ENCODE assay signal across 19 cellular contexts in the genomic region with DNA sequence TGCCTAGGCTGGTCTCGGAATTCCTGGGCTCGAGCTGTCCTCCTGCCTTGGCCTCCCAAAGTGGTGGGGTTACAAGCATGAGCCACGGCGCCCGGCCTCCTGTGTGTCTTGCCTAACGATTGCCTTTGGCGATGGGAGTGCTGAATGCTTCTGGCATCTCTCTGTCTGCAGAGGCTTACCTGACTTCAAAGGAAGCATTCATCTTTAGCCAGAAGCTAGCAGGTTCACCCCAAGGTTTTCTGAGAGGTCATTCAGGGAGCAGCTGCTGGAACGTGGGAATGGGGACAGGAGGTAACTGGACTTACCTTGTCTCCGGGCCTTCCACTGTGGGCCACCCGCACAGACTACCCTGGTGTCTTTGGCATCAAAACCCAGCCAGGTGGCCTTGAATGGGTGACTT. TPM values are rescaled to one million over a fixed set of nuclear protein-coding genes. Genes with fewer than 3 reads are reported as not detected.
A peak's percentile ranks its signal among the peaks of the same experiment; 100 is the strongest.
DNase-seq lines count a peak whose midpoint lies in the region; ATAC-seq and TF ChIP-seq lines count a peak whose summit lies in the region.
"Had no signal": no experiment of that assay in that cellular context is flagged by ENCODE, and none has a peak within 500 bp of the region (broad histone marks: within the 10 kb centered on the region; RNA-seq: fewer than 3 reads in every experiment).

No MANE protein-coding gene starts in this region.

- ATAC-seq in stimulated activated effector memory CD8-positive, alpha-beta T cell treated with anti-CD3 and anti-CD28 coated beads, Interleukin-12 subunit alpha, Interleukin-12 subunit beta, amount 100 ng/mL, for 72 hours, result no peak
- no peak for ATAC-seq in GM19463 (IDR thresholded peaks at IDR 0.05; ENCODE audit: unreplicated experiment)
- no peak for ATAC-seq in HG03045 (IDR thresholded peaks at IDR 0.05; ENCODE audit: unreplicated experiment)

- no TSS peak for BruUV-seq in OCI-LY7 (replicated peaks; lab: Mats Ljungman, UMichigan)

- H4K20me1 ChIP-seq in BLaER1 treated with 17β-estradiol and CSF1 and Interleukin-3, amounts not matched to agents 10 nM and 100 nM, result peaks cover 0 to 45% (median 0%) of the 10 kb centered on the region in 11 experiments; a peak in 5 of 22 replicates
- H4K20me1 ChIP-seq in OCI-LY7 (ENCODE audit: insufficient read depth, low read length), result no peaks in the 10 kb centered on the region; the same call in 1 of the 2 replicates

- H3K4me1 Mint-ChIP-seq in stimulated activated effector memory CD8-positive, alpha-beta T cell treated with anti-CD3 and anti-CD28 coated beads, Interleukin-12 subunit alpha, Interleukin-12 subunit beta, amount 100 ng/mL, for 72 hours, result peaks cover 56% of the 10 kb centered on the region

- H3K36me3 ChIP-seq in BLaER1 treated with 17β-estradiol and CSF1 and Interleukin-3, amounts not matched to agents 10 nM and 100 nM, result peaks cover 0 to 10% (median 0%) of the 10 kb centered on the region in 11 experiments; a peak in 1 of 22 replicates
- peaks cover 85% of the 10 kb centered on the region for H3K36me3 ChIP-seq in OCI-LY7 (ENCODE audit: insufficient read depth, low read length)
- H3K36me3 ChIP-seq: HAP-1 had no signal

- H3K9me2 ChIP-seq in OCI-LY7 (ENCODE audit: insufficient read depth, low read length), result no peaks in the 10 kb centered on the region
- H3K9me2 ChIP-seq: SK-N-SH had no signal

- H3K9me3 ChIP-seq in BLaER1 treated with 17β-estradiol and CSF1 and Interleukin-3, amounts not matched to agents 10 nM and 100 nM (replicated peaks in 1 of 11), result no peaks in the 10 kb centered on the region
- H3K9me3 ChIP-seq in OCI-LY7 (ENCODE audit: low read length), result no peaks in the 10 kb centered on the region
- H3K9me3 ChIP-seq: HAP-1, SK-N-SH had no signal

- CTCF ChIA-PET in OCI-LY7 (lab: Charles Lee; ENCODE audit: unreplicated experiment), result interaction anchor here (0.5 kb wide), 1 partner anchor 9 kb away, joined by 3 read pairs; no protein-coding TSS in a partner anchor

- no peak for TF ChIP-seq CTCF in OCI-LY7 (conservative IDR thresholded peaks at IDR 0.05; ENCODE audit: low read length)

- H3K27ac ChIP-seq in BLaER1 treated with 17β-estradiol and CSF1 and Interleukin-3, amounts not matched to agents 10 nM and 100 nM, result peak overlapping the region in 9 of 11 experiments; percentile 95 to 99 (median 98); a peak in 17 of 22 replicates
- peak overlapping the region; percentile 97 for H3K27ac ChIP-seq in OCI-LY7 (ENCODE audit: low read depth, low read length, poor library complexity, severe bottlenecking)
- H3K27ac ChIP-seq: GM23248, KMS-11 had no signal

- POLR2A ChIA-PET in OCI-LY7 (lab: Charles Lee), result interaction anchor here (0.6 to 7.4 kb wide), 7 partner anchors 10 to 741 kb away, joined by 5 to 48 read pairs (median 7); no protein-coding TSS in a partner anchor

- peaks cover 96% of the 10 kb centered on the region for H3K79me2 ChIP-seq in OCI-LY7 (ENCODE audit: insufficient read depth, low read depth, low read length)

- H3K27ac Mint-ChIP-seq in stimulated activated effector memory CD8-positive, alpha-beta T cell treated with anti-CD3 and anti-CD28 coated beads, Interleukin-12 subunit alpha, Interleukin-12 subunit beta, amount 100 ng/mL, for 72 hours, result peak overlapping the region; percentile 20

- H2AFZ ChIP-seq in OCI-LY7 (ENCODE audit: low read length), result no peak overlapping the region
- H2AFZ ChIP-seq: GM23248 had no signal

- H3K36me3 Mint-ChIP-seq in stimulated activated effector memory CD8-positive, alpha-beta T cell treated with anti-CD3 and anti-CD28 coated beads, Interleukin-12 subunit alpha, Interleukin-12 subunit beta, amount 100 ng/mL, for 72 hours, result peaks cover 6% of the 10 kb centered on the region

- intact Hi-C loops in OCI-LY7 (cut with micrococcal nuclease; ENCODE audit: unreplicated experiment), result no loop called here

- peak overlapping the region; percentile 86 to 99 (median 96) for H3K4me2 ChIP-seq in BLaER1 treated with 17β-estradiol and CSF1 and Interleukin-3, amounts not matched to agents 10 nM and 100 nM
- H3K4me2 ChIP-seq in OCI-LY7 (ENCODE audit: low read length), result peak overlapping the region; percentile 49
- H3K4me2 ChIP-seq: KMS-11, SK-N-SH had no signal

- H3K4me3 ChIP-seq in BLaER1 treated with 17β-estradiol and CSF1 and Interleukin-3, amounts not matched to agents 10 nM and 100 nM, result no peak overlapping the region
- no peak overlapping the region for H3K4me3 ChIP-seq in OCI-LY7 (ENCODE audit: low read depth, low read length, poor library complexity, severe bottlenecking)
- H3K4me3 ChIP-seq: GM23248, HAP-1 had no signal

- no peaks in the 10 kb centered on the region for H3K9me3 Mint-ChIP-seq in stimulated activated effector memory CD8-positive, alpha-beta T cell treated with anti-CD3 and anti-CD28 coated beads, Interleukin-12 subunit alpha, Interleukin-12 subunit beta, amount 100 ng/mL, for 72 hours

- H3K27me3 ChIP-seq in BLaER1 treated with 17β-estradiol and CSF1 and Interleukin-3, amounts not matched to agents 10 nM and 100 nM, result no peaks in the 10 kb centered on the region

- H3K4me3 Mint-ChIP-seq in stimulated activated effector memory CD8-positive, alpha-beta T cell treated with anti-CD3 and anti-CD28 coated beads, Interleukin-12 subunit alpha, Interleukin-12 subunit beta, amount 100 ng/mL, for 72 hours, result no peak overlapping the region

- DNase-seq in OCI-LY7 (ENCODE audit: low spot score), result no peak
- DNase-seq in islet precursor cell, result peak; percentile 65
- no peak for DNase-seq in stimulated activated effector memory CD8-positive, alpha-beta T cell treated with anti-CD3 and anti-CD28 coated beads, Interleukin-12 subunit alpha, Interleukin-12 subunit beta, amount 100 ng/mL, for 72 hours (ENCODE audit: low spot score in 2 of 2)
- DNase-seq in GDM1 (lab: John Stamatoyannopoulos, UW), result no peak
- DNase-seq: C1 segment of cervical spinal cord, DMS79 treated with DMSO at 0.1 percent for 48 hours, GM23248, NCI-H1048, NCI-H1436 treated with DMSO at 0.1 percent for 48 hours, NCI-H2081, NCI-H446 treated with DMSO at 0.1 percent for 48 hours, NCI-H748 treated with DMSO at 0.1 percent for 48 hours, SHP77 treated with DMSO at 0.1 percent for 48 hours, SK-N-SH had no signal

- peaks cover 99 to 100% (median 100%) of the 10 kb centered on the region in 10 experiments for H3K4me1 ChIP-seq in BLaER1 treated with 17β-estradiol and CSF1 and Interleukin-3, amounts not matched to agents 10 nM and 100 nM
- H3K4me1 ChIP-seq in OCI-LY7 (ENCODE audit: insufficient read depth, low read length, poor library complexity, severe bottlenecking), result peaks cover 99% of the 10 kb centered on the region
- H3K4me1 ChIP-seq: HAP-1 had no signal

- H3K9ac ChIP-seq in BLaER1 treated with 17β-estradiol and CSF1 and Interleukin-3, amounts not matched to agents 10 nM and 100 nM, result peak overlapping the region in 5 of 11 experiments; percentile 7 to 88 (median 88); a peak in 7 of 22 replicates
- H3K9ac ChIP-seq: GM23248, KMS-11, SK-N-SH had no signal

RNA-seq across cellular contexts. Expression of a gene that starts 54.7 kb away (rescaled TPM):
- 196 and 198 TPM in 2 replicates for total RNA-seq in OCI-LY7 (2014; rRNA removed; shearing (Covaris generic))
- 464 and 485 TPM in 2 replicates for total RNA-seq in OCI-LY7 (2022)
- total RNA-seq: GM23248 had no signal
